In the genomic region with DNA sequence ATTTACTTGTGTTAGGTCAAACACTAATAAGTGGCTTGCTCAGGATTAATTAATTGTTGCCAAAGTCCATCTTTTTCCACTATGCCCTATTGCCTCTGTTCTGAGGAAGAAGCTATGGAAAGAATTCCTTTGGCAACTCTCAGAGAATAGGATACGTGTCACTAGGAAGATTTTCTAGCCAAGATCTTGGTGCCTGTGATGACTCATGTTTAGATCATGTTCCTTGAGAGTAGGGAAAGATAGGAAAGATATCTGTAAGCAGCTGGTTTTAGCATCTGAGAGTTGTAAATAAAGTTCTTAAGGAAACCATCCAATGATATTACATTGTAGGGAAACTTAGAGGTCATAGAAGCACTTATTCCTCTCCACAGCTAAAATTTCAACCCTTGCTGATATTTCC, we compare ENCODE assay signal across 11 cellular contexts. TPM values are rescaled to one million over a fixed set of nuclear protein-coding genes. Genes with fewer than 3 reads are reported as not detected.
DNase-seq lines count a peak whose midpoint lies in the region; ATAC-seq and TF ChIP-seq lines count a peak whose summit lies in the region.
"Had no signal": no experiment of that assay in that cellular context is flagged by ENCODE, and none has a peak within 500 bp of the region (broad histone marks: within the 10 kb centered on the region; RNA-seq: fewer than 3 reads in every experiment).

No MANE protein-coding gene starts in this region.

- H3K9me3 ChIP-seq in left ventricle myocardium inferior (replicated peaks) (no peaks in the 10 kb centered on the region), right atrium auricular region (no peaks in the 10 kb centered on the region), adipocyte (ENCODE audit: control insufficient read depth, low read length) (no peaks in the 10 kb centered on the region)

- H3K4me1 Mint-ChIP-seq in activated CD4-positive, alpha-beta T cell treated with anti-CD3 and anti-CD28 coated beads for 36 hours: no peaks in the 10 kb centered on the region
- H3K4me1 Mint-ChIP-seq: B cell had no signal

- CTCF ChIA-PET in activated CD4-positive, alpha-beta T cell treated with anti-CD3 and anti-CD28 coated beads for 36 hours (lab: Charles Lee): interaction anchor here (1.2 kb wide), 1 partner anchor 8 kb away, joined by 3 read pairs; no protein-coding TSS in a partner anchor

- H3K9me3 Mint-ChIP-seq in activated CD4-positive, alpha-beta T cell treated with anti-CD3 and anti-CD28 coated beads for 36 hours (ENCODE audit: low read depth): no peaks in the 10 kb centered on the region

- DNase-seq in left ventricle myocardium inferior: no peak
- DNase-seq in right atrium auricular region (ENCODE audit: low spot score): no peak
- DNase-seq in adipocyte (ENCODE audit: low read depth): peak; percentile 73
- DNase-seq in glomerular visceral epithelial cell (ENCODE audit: extremely low spot score): peak; percentile 78
- DNase-seq in superior temporal gyrus (ENCODE audit: extremely low spot score): peak; percentile 53
- DNase-seq in HuH-7 (ENCODE audit: low spot score): no peak
- no peak for DNase-seq in activated CD4-positive, alpha-beta T cell treated with anti-CD3 and anti-CD28 coated beads for 36 hours
- no peak for DNase-seq in dorsolateral prefrontal cortex

- H3K4me3 Mint-ChIP-seq in activated CD4-positive, alpha-beta T cell treated with anti-CD3 and anti-CD28 coated beads for 36 hours: no peak overlapping the region
- H3K4me3 Mint-ChIP-seq: B cell, brain had no signal

- POLR2A ChIA-PET in activated CD4-positive, alpha-beta T cell treated with anti-CD3 and anti-CD28 coated beads for 36 hours (lab: Charles Lee): no interaction called here

- no peak overlapping the region for H3K27ac Mint-ChIP-seq in activated CD4-positive, alpha-beta T cell treated with anti-CD3 and anti-CD28 coated beads for 36 hours
- H3K27ac Mint-ChIP-seq: B cell had no signal

- H3K27ac ChIP-seq in left ventricle myocardium inferior (replicated peaks): peak overlapping the region; percentile 32
- peak overlapping the region in 1 of 2 donors; percentile 17 for H3K27ac ChIP-seq in right atrium auricular region
- no peak overlapping the region for H3K27ac ChIP-seq in dorsolateral prefrontal cortex

- H3K9ac ChIP-seq in adipocyte (ENCODE audit: low read length): no peak overlapping the region

- H3K4me3 ChIP-seq in left ventricle myocardium inferior: no peak overlapping the region
- H3K4me3 ChIP-seq in right atrium auricular region: no peak overlapping the region
- H3K4me3 ChIP-seq in adipocyte (ENCODE audit: low read length): no peak overlapping the region
- H3K4me3 ChIP-seq in dorsolateral prefrontal cortex: no peak overlapping the region

- intact Hi-C loops in left ventricle myocardium inferior (cut with micrococcal nuclease): no loop called here
- intact Hi-C loops in activated CD4-positive, alpha-beta T cell treated with anti-CD3 and anti-CD28 coated beads for 36 hours (cut with DNase I, micrococcal nuclease): no loop called here
- intact Hi-C loops in dorsolateral prefrontal cortex (cut with DNase I): no loop called here

- H3K27me3 ChIP-seq in left ventricle myocardium inferior (ENCODE audit: low read depth) (peaks cover 38% of the 10 kb centered on the region), right atrium auricular region (no peaks in the 10 kb centered on the region), adipocyte (replicated peaks; ENCODE audit: control insufficient read depth, insufficient read depth, low read length) (no peaks in the 10 kb centered on the region), dorsolateral prefrontal cortex (peaks cover 0 to 42% (median 0%) of the 10 kb centered on the region in 45 donors)

- H3K27me3 Mint-ChIP-seq in activated CD4-positive, alpha-beta T cell treated with anti-CD3 and anti-CD28 coated beads for 36 hours: peaks cover 23% of the 10 kb centered on the region

- H3K36me3 Mint-ChIP-seq in activated CD4-positive, alpha-beta T cell treated with anti-CD3 and anti-CD28 coated beads for 36 hours (ENCODE audit: low read depth): no peaks in the 10 kb centered on the region
- H3K36me3 Mint-ChIP-seq: brain had no signal

- TF ChIP-seq CTCF in left ventricle myocardium inferior (IDR thresholded peaks at IDR 0.05; ENCODE audit: borderline replicate concordance) (no peak), right atrium auricular region (IDR thresholded peaks at IDR 0.05) (no peak), dorsolateral prefrontal cortex (IDR thresholded peaks at IDR 0.05 in 54 of 56, conservative IDR thresholded peaks at IDR 0.05 in 2 of 56; ENCODE audit: low read depth in 1 of 56, partially characterized antibody in 56 of 56) (no peak)

- H3K36me3 ChIP-seq in left ventricle myocardium inferior (no peaks in the 10 kb centered on the region), right atrium auricular region (no peaks in the 10 kb centered on the region), adipocyte (ENCODE audit: control insufficient read depth, insufficient read depth, low read length, severe bottlenecking) (no peaks in the 10 kb centered on the region)

- H3K4me1 ChIP-seq in left ventricle myocardium inferior (no peaks in the 10 kb centered on the region), right atrium auricular region (peaks cover 0 to 11% of the 10 kb centered on the region in 2 donors), adipocyte (ENCODE audit: control insufficient read depth, insufficient read depth, low read length) (peaks cover 43% of the 10 kb centered on the region)

- ATAC-seq in activated CD4-positive, alpha-beta T cell treated with anti-CD3 and anti-CD28 coated beads for 36 hours: no peak

RNA-seq across cellular contexts. Expression of gene SLN, which starts 15.7 kb away (rescaled TPM):
- total RNA-seq in left ventricle myocardium inferior (64.0 TPM), right atrium auricular region (1,000 to 10,000 TPM in 1 of 2 donors, 100 to 1,000 TPM in 1; 767 to 1,160 TPM), dorsolateral prefrontal cortex (10 to 100 TPM in 1 of 120 experiments, 1 to 10 TPM in 56, under 1 TPM in 18, not detected in 45; 0.55 to 14.1 (median 1.4) TPM)
- total RNA-seq in activated CD4-positive, alpha-beta T cell treated with anti-CD3 and anti-CD28 coated beads for 36 hours: not detected
- total RNA-seq: B cell, omental fat pad had no signal

Comparison
In these comparisons a context has a peak if more than half of its experiments do, and no peak if none do; other contexts are left out.
1. RNA of gene SLN, which starts 15.7 kb away (total RNA-seq): 767 to 1,160 TPM in right atrium auricular region; 64.0 TPM in left ventricle myocardium inferior (single experiment), 0.55 to 14.1 TPM in dorsolateral prefrontal cortex and not detected in activated CD4-positive, alpha-beta T cell treated with anti-CD3 and anti-CD28 coated beads for 36 hours; every median in the first group is over 10 times any median in the second.
2. DNase-seq: peak in adipocyte (single experiment), glomerular visceral epithelial cell (single experiment) and superior temporal gyrus (single experiment); none in left ventricle myocardium inferior (single experiment), right atrium auricular region (single experiment), HuH-7 (single experiment), activated CD4-positive, alpha-beta T cell treated with anti-CD3 and anti-CD28 coated beads for 36 hours (single experiment) and dorsolateral prefrontal cortex (0 of 10).